Comparison of ENCODE assay signal across 14 cellular contexts in the genomic region with DNA sequence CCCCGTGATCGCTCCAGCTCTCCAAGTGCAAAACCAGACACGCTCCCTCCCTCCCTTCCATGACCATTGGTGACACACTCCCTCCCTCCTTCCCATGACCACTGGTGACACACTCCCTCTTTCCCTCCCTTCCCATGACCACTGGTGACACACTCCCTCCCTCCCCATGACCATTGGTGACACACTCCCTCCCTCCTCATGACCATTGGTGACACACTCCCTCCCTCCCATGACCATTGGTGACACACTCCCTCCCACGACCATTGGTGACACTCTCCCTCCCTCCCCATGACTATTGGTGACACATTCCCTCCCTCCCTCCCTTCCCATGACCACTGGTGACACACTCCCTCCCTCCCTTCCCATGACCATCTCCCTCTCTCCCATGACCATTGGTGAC. TPM values are rescaled to one million over a fixed set of nuclear protein-coding genes. Genes with fewer than 3 reads are reported as not detected.
DNase-seq lines count a peak whose midpoint lies in the region; ATAC-seq and TF ChIP-seq lines count a peak whose summit lies in the region.
"Had no signal": no experiment of that assay in that cellular context is flagged by ENCODE, and none has a peak within 500 bp of the region (broad histone marks: within the 10 kb centered on the region; RNA-seq: fewer than 3 reads in every experiment).

No MANE protein-coding gene starts in this region.

- no peaks in the 10 kb centered on the region for H3K4me1 Mint-ChIP-seq in activated CD4-positive, alpha-beta memory T cell treated with anti-CD3 and anti-CD28 coated beads for 36 hours (ENCODE audit: low read depth)
- H3K4me1 Mint-ChIP-seq in activated CD4-positive, alpha-beta memory T cell treated with anti-CD3 and anti-CD28 coated beads, Interleukin-2, amount 10 ng/mL, durations not matched to agents 7 days and 5 days: no peaks in the 10 kb centered on the region
- H3K4me1 Mint-ChIP-seq in glutamatergic neuron (ENCODE audit: low read depth, unreplicated experiment): peaks cover 15% of the 10 kb centered on the region

- no peak for ATAC-seq in GM18505 (IDR thresholded peaks at IDR 0.05; ENCODE audit: unreplicated experiment)

- no peak overlapping the region for H3K4me3 Mint-ChIP-seq in activated CD4-positive, alpha-beta memory T cell treated with anti-CD3 and anti-CD28 coated beads for 36 hours
- H3K4me3 Mint-ChIP-seq in activated CD4-positive, alpha-beta memory T cell treated with anti-CD3 and anti-CD28 coated beads, Interleukin-2, amount 10 ng/mL, durations not matched to agents 7 days and 5 days: no peak overlapping the region
- H3K4me3 Mint-ChIP-seq in glutamatergic neuron (ENCODE audit: unreplicated experiment): no peak overlapping the region
- H3K4me3 Mint-ChIP-seq: activated naive CD8-positive, alpha-beta T cell had no signal

- no peak overlapping the region for H3K9ac ChIP-seq in smooth muscle cell (ENCODE audit: low read depth)

- POLR2A ChIA-PET in activated CD4-positive, alpha-beta memory T cell treated with anti-CD3 and anti-CD28 coated beads for 36 hours (lab: Charles Lee): no interaction called here
- POLR2A ChIA-PET in activated CD4-positive, alpha-beta memory T cell treated with anti-CD3 and anti-CD28 coated beads, Interleukin-2, amount 10 ng/mL, durations not matched to agents 7 days and 5 days (lab: Charles Lee): no interaction called here

- H4K20me1 ChIP-seq in smooth muscle cell (ENCODE audit: low read depth): no peaks in the 10 kb centered on the region

- TF ChIP-seq CTCF in fibroblast of mammary gland (conservative IDR thresholded peaks at IDR 0.05; ENCODE audit: control insufficient read depth, insufficient read depth, low read depth, low read length) (no peak), smooth muscle cell (IDR thresholded peaks at IDR 0.05; ENCODE audit: borderline replicate concordance, insufficient read depth, poor library complexity, severe bottlenecking) (no peak), glutamatergic neuron (IDR thresholded peaks at IDR 0.05; ENCODE audit: partially characterized antibody, unreplicated experiment) (no peak)

- H3K27ac Mint-ChIP-seq in activated CD4-positive, alpha-beta memory T cell treated with anti-CD3 and anti-CD28 coated beads for 36 hours: peak overlapping the region; percentile 13
- H3K27ac Mint-ChIP-seq in activated CD4-positive, alpha-beta memory T cell treated with anti-CD3 and anti-CD28 coated beads, Interleukin-2, amount 10 ng/mL, durations not matched to agents 7 days and 5 days: no peak overlapping the region
- H3K27ac Mint-ChIP-seq in glutamatergic neuron (ENCODE audit: unreplicated experiment): no peak overlapping the region
- H3K27ac Mint-ChIP-seq: activated naive CD8-positive, alpha-beta T cell had no signal

- H3K9me3 Mint-ChIP-seq in activated CD4-positive, alpha-beta memory T cell treated with anti-CD3 and anti-CD28 coated beads for 36 hours: no peaks in the 10 kb centered on the region
- H3K9me3 Mint-ChIP-seq in activated CD4-positive, alpha-beta memory T cell treated with anti-CD3 and anti-CD28 coated beads, Interleukin-2, amount 10 ng/mL, durations not matched to agents 7 days and 5 days: no peaks in the 10 kb centered on the region
- peaks cover 10% of the 10 kb centered on the region for H3K9me3 Mint-ChIP-seq in glutamatergic neuron (ENCODE audit: unreplicated experiment)

- no peaks in the 10 kb centered on the region for H3K79me2 ChIP-seq in smooth muscle cell (ENCODE audit: low read depth)

- DNase-seq in activated CD4-positive, alpha-beta memory T cell treated with anti-CD3 and anti-CD28 coated beads for 36 hours: peak; percentile 20
- no peak for DNase-seq in activated CD4-positive, alpha-beta memory T cell treated with anti-CD3 and anti-CD28 coated beads, Interleukin-2, amount 10 ng/mL, durations not matched to agents 7 days and 5 days
- DNase-seq in OCI-M1 (lab: John Stamatoyannopoulos, UW) (peak; percentile 24), fibroblast of mammary gland (ENCODE audit: low read depth) (peak; percentile 14), smooth muscle cell (lab: John Stamatoyannopoulos, UW; ENCODE audit: unreplicated experiment) (peak; percentile 5), posterior cingulate gyrus (no peak), glutamatergic neuron (no peak)
- DNase-seq: H7; KG1; NCI-H2227 treated with DMSO at 0.1 percent for 48 hours; stimulated activated CD8-positive, alpha-beta memory T cell treated with anti-CD3 and anti-CD28 coated beads, Interleukin-4, amount 100 ng/mL, for 48 hours had no signal

- no peaks in the 10 kb centered on the region for H3K27me3 Mint-ChIP-seq in activated CD4-positive, alpha-beta memory T cell treated with anti-CD3 and anti-CD28 coated beads for 36 hours
- H3K27me3 Mint-ChIP-seq in activated CD4-positive, alpha-beta memory T cell treated with anti-CD3 and anti-CD28 coated beads, Interleukin-2, amount 10 ng/mL, durations not matched to agents 7 days and 5 days: no peaks in the 10 kb centered on the region
- H3K27me3 Mint-ChIP-seq in glutamatergic neuron (ENCODE audit: unreplicated experiment): peaks cover 8% of the 10 kb centered on the region
- H3K27me3 Mint-ChIP-seq: activated naive CD8-positive, alpha-beta T cell had no signal

- no peak overlapping the region for H3K27ac ChIP-seq in smooth muscle cell (ENCODE audit: low read depth)
- H3K27ac ChIP-seq: skin epidermis had no signal

- H3K36me3 ChIP-seq in smooth muscle cell (ENCODE audit: low read depth): no peaks in the 10 kb centered on the region

- no peak for TF ChIP-seq POLR2A in GM18505 (IDR thresholded peaks at IDR 0.05; ENCODE audit: borderline replicate concordance, extremely low read depth, insufficient read depth, insufficient read length)

- intact Hi-C loops in activated CD4-positive, alpha-beta memory T cell treated with anti-CD3 and anti-CD28 coated beads for 36 hours (cut with micrococcal nuclease): no loop called here
- intact Hi-C loops in posterior cingulate gyrus (cut with DNase I): loop anchor here (5.0 to 10.0 kb wide), 2 partner anchors 60 to 133 kb away; partner anchors contain the start of gene LMF1

- no peaks in the 10 kb centered on the region for H3F3A ChIP-seq in smooth muscle cell (ENCODE audit: low read depth)

- no peak overlapping the region for H3K4me2 ChIP-seq in smooth muscle cell

- H3K4me3 ChIP-seq in fibroblast of mammary gland (ENCODE audit: control insufficient read depth, low read depth, low read length) (no peak overlapping the region), smooth muscle cell (no peak overlapping the region)
- H3K4me3 ChIP-seq: skin epidermis had no signal

- CTCF ChIA-PET in activated CD4-positive, alpha-beta memory T cell treated with anti-CD3 and anti-CD28 coated beads for 36 hours (lab: Charles Lee): no interaction called here
- CTCF ChIA-PET in activated CD4-positive, alpha-beta memory T cell treated with anti-CD3 and anti-CD28 coated beads, Interleukin-2, amount 10 ng/mL, durations not matched to agents 7 days and 5 days (lab: Charles Lee): no interaction called here

- H3K9me3 ChIP-seq in smooth muscle cell (replicated peaks; ENCODE audit: low read depth): no peaks in the 10 kb centered on the region

- H3K27me3 ChIP-seq in smooth muscle cell (ENCODE audit: low read depth): no peaks in the 10 kb centered on the region

- peaks cover 3% of the 10 kb centered on the region for H3K36me3 Mint-ChIP-seq in activated CD4-positive, alpha-beta memory T cell treated with anti-CD3 and anti-CD28 coated beads for 36 hours
- H3K36me3 Mint-ChIP-seq in activated CD4-positive, alpha-beta memory T cell treated with anti-CD3 and anti-CD28 coated beads, Interleukin-2, amount 10 ng/mL, durations not matched to agents 7 days and 5 days (ENCODE audit: low read depth): peaks cover 3% of the 10 kb centered on the region
- H3K36me3 Mint-ChIP-seq in glutamatergic neuron (ENCODE audit: unreplicated experiment): no peaks in the 10 kb centered on the region

- no peaks in the 10 kb centered on the region for H3K4me1 ChIP-seq in smooth muscle cell (ENCODE audit: low read depth)

- no peak overlapping the region for H2AFZ ChIP-seq in smooth muscle cell (ENCODE audit: low read depth)

- WGBS in smooth muscle cell (ENCODE audit: low lambda C conversion rate): 65% methylated on average over 2 of the region's 4 CpGs

RNA-seq across cellular contexts. Expression of gene LMF1, which starts 56.3 kb away (rescaled TPM):
- total RNA-seq in activated CD4-positive, alpha-beta memory T cell treated with anti-CD3 and anti-CD28 coated beads for 36 hours: 10 to 100 TPM; 14.4 to 15.4 TPM
- 10 to 100 TPM; 21.3 to 22.6 TPM for total RNA-seq in activated CD4-positive, alpha-beta memory T cell treated with anti-CD3 and anti-CD28 coated beads, Interleukin-2, amount 10 ng/mL, durations not matched to agents 7 days and 5 days
- 17.1 and 25.3 TPM in 2 replicates for total RNA-seq in smooth muscle cell
- polyA plus RNA-seq in smooth muscle cell: 29.8 and 33.2 TPM in 2 replicates
- 17.4 TPM for total RNA-seq in glutamatergic neuron (ENCODE audit: unreplicated experiment)

Comparison
In these comparisons a context has a peak if more than half of its experiments do, and no peak if none do; other contexts are left out.
1. DNase-seq: peak in activated CD4-positive, alpha-beta memory T cell treated with anti-CD3 and anti-CD28 coated beads for 36 hours (single experiment), OCI-M1 (single experiment), fibroblast of mammary gland (single experiment) and smooth muscle cell (single experiment); none in activated CD4-positive, alpha-beta memory T cell treated with anti-CD3 and anti-CD28 coated beads, Interleukin-2, amount 10 ng/mL, durations not matched to agents 7 days and 5 days (single experiment), posterior cingulate gyrus (0 of 10) and glutamatergic neuron (single experiment).